5 cellular contexts compared by ENCODE assay signal in the genomic region with DNA sequence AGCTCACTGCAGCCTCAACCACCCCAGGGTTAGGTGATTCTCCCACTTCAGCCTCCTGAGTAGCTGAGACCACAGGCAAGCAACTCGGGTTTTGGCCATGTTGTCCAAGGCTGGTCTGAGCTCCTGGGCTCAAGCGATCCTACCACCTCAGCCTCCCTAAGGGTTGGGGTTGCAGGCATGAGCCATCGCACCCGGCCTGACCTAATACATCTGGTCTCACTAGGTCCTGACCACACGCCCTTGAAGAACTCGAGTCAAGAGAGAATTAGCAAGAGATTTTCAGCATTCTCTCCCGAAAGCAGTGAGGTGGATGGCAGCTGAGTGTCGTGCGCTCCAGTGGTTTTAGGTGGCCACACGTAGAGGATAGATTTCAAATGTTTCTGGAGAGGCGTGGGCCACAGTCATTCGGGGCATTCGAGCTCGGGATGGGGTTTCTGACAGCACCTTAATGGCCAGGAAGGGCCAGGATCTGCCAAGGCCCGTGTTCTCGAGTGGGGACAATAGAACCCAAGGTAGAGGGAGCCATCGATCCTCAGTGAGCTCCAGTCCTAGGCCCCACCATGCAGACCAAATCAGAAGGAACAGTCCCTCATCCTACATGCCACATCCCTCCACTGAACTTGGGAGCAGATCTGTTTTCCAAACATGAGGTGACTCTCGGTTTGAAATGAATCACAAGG.
"Had no signal": no experiment of that assay in that cellular context is flagged by ENCODE, and none has a peak within 500 bp of the region (broad histone marks: within the 10 kb centered on the region; RNA-seq: fewer than 3 reads in every experiment).

No MANE protein-coding gene starts in this region.

- ATAC-seq: GM23338, K562 had no signal

- H3K4me3 ChIP-seq: GM23338, K562 had no signal

- H2AFZ ChIP-seq: GM23338 had no signal

- DNase-seq: H9, HCEC 1CT, IMR-90 had no signal

- H3K4me2 ChIP-seq: GM23338 had no signal
